Comparison of ENCODE assay signal across 19 cellular contexts in genomic region chr13:69363360-69363759, GRCh38.
"Had no signal": no experiment of that assay in that cellular context is flagged by ENCODE, and none has a peak within 500 bp of the region (broad histone marks: within the 10 kb centered on the region; RNA-seq: fewer than 3 reads in every experiment).

No MANE protein-coding gene starts in this region.

- ATAC-seq: foreskin keratinocyte, gastroesophageal sphincter, heart left ventricle, left cardiac atrium, left lung, left ventricle myocardium superior, lower lobe of right lung, mucosa of descending colon had no signal

- H3K36me3 ChIP-seq: esophagus muscularis mucosa, gastroesophageal sphincter, heart left ventricle, left lung, lower lobe of right lung had no signal

- H3K27ac ChIP-seq: coronary artery, dorsolateral prefrontal cortex, esophagus muscularis mucosa, foreskin keratinocyte, gastroesophageal sphincter, heart left ventricle, hepatocyte, left lung, lower lobe of right lung had no signal

- H3K79me2 ChIP-seq: hepatocyte had no signal

- H3K27ac Mint-ChIP-seq: mesothelial cell of epicardium, naive B cell had no signal

- H3K4me3 Mint-ChIP-seq: mesothelial cell of epicardium, naive B cell had no signal

- H3K27me3 ChIP-seq: dorsolateral prefrontal cortex, esophagus muscularis mucosa, foreskin keratinocyte, gastroesophageal sphincter, heart left ventricle, hepatocyte, left lung had no signal

- H3K4me3 ChIP-seq: coronary artery, dorsolateral prefrontal cortex, esophagus muscularis mucosa, gastroesophageal sphincter, heart left ventricle, hepatocyte, left lung, lower lobe of right lung, mucosa of descending colon had no signal

- H2AFZ ChIP-seq: hepatocyte had no signal

- H3K9me3 ChIP-seq: esophagus muscularis mucosa, gastroesophageal sphincter, lower lobe of right lung, mucosa of descending colon had no signal

- H3K4me2 ChIP-seq: hepatocyte had no signal

- DNase-seq: dermis blood vessel endothelial cell; dorsolateral prefrontal cortex; effector CD4-positive, alpha-beta T cell; effector memory CD4-positive, alpha-beta T cell; foreskin keratinocyte; heart left ventricle; hypothalamus; left cardiac atrium; left lung; left ventricle myocardium superior; lower lobe of right lung; mesenchymal stem cell; mucosa of descending colon; naive B cell had no signal

- H3K4me1 Mint-ChIP-seq: naive B cell had no signal

- H3K27me3 Mint-ChIP-seq: naive B cell had no signal

- H3K9me3 Mint-ChIP-seq: mesothelial cell of epicardium had no signal

- H3K36me3 Mint-ChIP-seq: mesothelial cell of epicardium, naive B cell had no signal
